Comparison of ENCODE assay signal across 8 cellular contexts in the genomic region with DNA sequence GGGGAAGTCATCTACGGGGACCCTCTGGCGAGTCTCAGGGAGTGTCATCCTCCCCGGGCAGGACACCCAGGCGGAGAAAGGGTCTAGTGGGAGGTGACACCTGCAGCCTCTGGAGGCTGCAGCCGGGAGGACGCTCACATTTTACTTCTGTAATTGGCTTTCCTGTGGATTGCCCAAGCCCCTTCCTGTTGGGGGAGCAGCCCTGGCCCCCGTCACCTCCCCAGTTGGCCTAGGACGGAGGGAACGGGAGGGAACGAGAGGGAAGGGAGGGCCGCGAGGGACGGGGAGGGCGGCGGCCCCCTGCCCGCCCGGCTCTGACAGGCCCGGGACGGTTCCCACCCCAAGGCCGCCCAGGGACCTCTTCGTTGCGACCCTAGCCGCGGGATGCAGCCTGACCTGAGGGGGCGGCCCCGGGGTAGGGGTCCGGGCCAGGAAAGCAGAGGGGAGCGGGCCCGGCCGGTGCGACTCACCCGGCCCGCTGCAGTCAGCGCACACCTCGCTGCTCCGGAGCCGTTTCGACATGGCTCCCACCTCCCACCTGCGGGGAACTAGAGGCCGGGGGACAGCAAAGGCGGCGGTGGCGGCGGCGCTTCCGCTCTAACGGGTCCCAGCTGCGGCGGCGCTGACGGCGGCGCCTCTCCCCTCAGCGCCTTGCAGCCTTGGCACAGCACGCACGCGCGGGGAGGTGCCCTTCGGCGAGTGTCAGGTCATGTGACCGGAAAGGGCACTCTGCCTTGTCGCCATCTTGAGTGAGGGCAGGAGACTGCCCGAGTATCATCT. TPM values are rescaled to one million over a fixed set of nuclear protein-coding genes. Genes with fewer than 3 reads are reported as not detected.
DNase-seq lines count a peak whose midpoint lies in the region; ATAC-seq and TF ChIP-seq lines count a peak whose summit lies in the region.

A gene with protein sequence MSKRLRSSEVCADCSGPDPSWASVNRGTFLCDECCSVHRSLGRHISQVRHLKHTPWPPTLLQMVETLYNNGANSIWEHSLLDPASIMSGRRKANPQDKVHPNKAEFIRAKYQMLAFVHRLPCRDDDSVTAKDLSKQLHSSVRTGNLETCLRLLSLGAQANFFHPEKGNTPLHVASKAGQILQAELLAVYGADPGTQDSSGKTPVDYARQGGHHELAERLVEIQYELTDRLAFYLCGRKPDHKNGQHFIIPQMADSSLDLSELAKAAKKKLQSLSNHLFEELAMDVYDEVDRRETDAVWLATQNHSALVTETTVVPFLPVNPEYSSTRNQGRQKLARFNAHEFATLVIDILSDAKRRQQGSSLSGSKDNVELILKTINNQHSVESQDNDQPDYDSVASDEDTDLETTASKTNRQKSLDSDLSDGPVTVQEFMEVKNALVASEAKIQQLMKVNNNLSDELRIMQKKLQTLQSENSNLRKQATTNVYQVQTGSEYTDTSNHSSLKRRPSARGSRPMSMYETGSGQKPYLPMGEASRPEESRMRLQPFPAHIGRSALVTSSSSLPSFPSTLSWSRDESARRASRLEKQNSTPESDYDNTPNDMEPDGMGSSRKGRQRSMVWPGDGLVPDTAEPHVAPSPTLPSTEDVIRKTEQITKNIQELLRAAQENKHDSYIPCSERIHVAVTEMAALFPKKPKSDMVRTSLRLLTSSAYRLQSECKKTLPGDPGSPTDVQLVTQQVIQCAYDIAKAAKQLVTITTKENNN (minus strand): TSS at position 666 of the 780 bp plus-strand sequence. CDS start 144 bp downstream, at position 522.

- H3K27ac Mint-ChIP-seq in H9: peak within 1 kb of the TSS; percentile 72 to 96 (median 90); a peak in 5 of 7 replicates
- peak within 1 kb of the TSS; percentile 96 to 98 for H3K27ac Mint-ChIP-seq in natural killer cell treated with Interleukin-12 subunit alpha and Interleukin-12 subunit beta and Interleukin-15 and Interleukin-18, amount 100 ng/mL, for 72 hours

- H2AK5ac ChIP-seq in H9 (ENCODE audit: insufficient read length, low read length): no peak within 1 kb of the TSS

- peak within 1 kb of the TSS; percentile 86 to 93 for H3K4me3 Mint-ChIP-seq in H9
- H3K4me3 Mint-ChIP-seq in natural killer cell treated with Interleukin-12 subunit alpha and Interleukin-12 subunit beta and Interleukin-15 and Interleukin-18, amount 100 ng/mL, for 72 hours: peak within 1 kb of the TSS; percentile 89

- no peak within 1 kb of the TSS for H4K8ac ChIP-seq in H9 (replicated peaks; ENCODE audit: insufficient read length, low read depth, low read length)

- no peak within 1 kb of the TSS for H2BK5ac ChIP-seq in H9 (ENCODE audit: insufficient read length, low read length)

- H3T11ph ChIP-seq in H9 (ENCODE audit: low read length): no peak within 1 kb of the TSS

- H3K14ac ChIP-seq in H9 (ENCODE audit: insufficient read depth, low read length): no peak within 1 kb of the TSS

- H3K9me3 ChIP-seq in H9 (ENCODE audit: control insufficient read depth, low read depth, low read length): no peaks in the 10 kb centered on the region
- H3K9me3 ChIP-seq in MG63: no peaks in the 10 kb centered on the region

- DNase-seq in EH (ENCODE audit: low read depth) (peak; percentile 92), H9 (peak; percentile 97), MG63 (peak; percentile 94), SHP77 (lab: John Stamatoyannopoulos, UW) (peak; percentile 92 to 98), fibroblast of pulmonary artery (ENCODE audit: low read depth) (peak; percentile 91)
- DNase-seq in activated effector memory CD4-positive, alpha-beta T cell treated with Interleukin-2 at 50 U/mL for 16 hours: peak; percentile 92
- peak; percentile 98 for DNase-seq in natural killer cell treated with Interleukin-12 subunit alpha and Interleukin-12 subunit beta and Interleukin-15 and Interleukin-18, amount 100 ng/mL, for 72 hours (ENCODE audit: low spot score)
- DNase-seq in stimulated activated naive CD4-positive, alpha-beta T cell treated with Interleukin-2 at 50 U/mL for 16 hours (lab: John Stamatoyannopoulos, UW): peak; percentile 96

- H3K56ac ChIP-seq in H9 (ENCODE audit: insufficient read length, low read depth, low read length): no peak within 1 kb of the TSS

- peaks cover 3% of the 10 kb centered on the region for H4K20me1 ChIP-seq in H9 (ENCODE audit: control insufficient read depth, insufficient read depth, insufficient read length)

- H3K4me1 Mint-ChIP-seq in H9: peaks cover 27 to 30% of the 10 kb centered on the region in 2 experiments
- peaks cover 47 to 67% of the 10 kb centered on the region in 2 donors for H3K4me1 Mint-ChIP-seq in natural killer cell treated with Interleukin-12 subunit alpha and Interleukin-12 subunit beta and Interleukin-15 and Interleukin-18, amount 100 ng/mL, for 72 hours (ENCODE audit: low read depth in 2 of 2)

- H3K23ac ChIP-seq in H9 (ENCODE audit: insufficient read length, low read depth, low read length): no peak within 1 kb of the TSS

- H3K79me2 ChIP-seq in H9 (ENCODE audit: insufficient read depth, low read length): no peaks in the 10 kb centered on the region

- TF ChIP-seq CTCF in H9 (conservative IDR thresholded peaks at IDR 0.05): no peak
- no peak for TF ChIP-seq CTCF in fibroblast of pulmonary artery (IDR thresholded peaks at IDR 0.05; ENCODE audit: low read length, missing control alignments)

- H2AFZ ChIP-seq in H9 (ENCODE audit: low read length): peak within 1 kb of the TSS; percentile 80

- H3K27ac ChIP-seq in H9 (ENCODE audit: insufficient read length, low read depth, low read length): no peak within 1 kb of the TSS

- peaks cover 12% of the 10 kb centered on the region for H3K36me3 ChIP-seq in MG63

- no peak within 1 kb of the TSS for H4K91ac ChIP-seq in H9 (ENCODE audit: insufficient read length, low read depth, low read length)

- H3K18ac ChIP-seq in H9 (ENCODE audit: insufficient read length, low read depth, low read length): no peak within 1 kb of the TSS

- H2BK20ac ChIP-seq in H9 (ENCODE audit: low read depth, low read length, poor library complexity, severe bottlenecking): no peak within 1 kb of the TSS

- H3K9me3 Mint-ChIP-seq in H9: no peaks in the 10 kb centered on the region
- no peaks in the 10 kb centered on the region for H3K9me3 Mint-ChIP-seq in natural killer cell treated with Interleukin-12 subunit alpha and Interleukin-12 subunit beta and Interleukin-15 and Interleukin-18, amount 100 ng/mL, for 72 hours

- H3K27me3 ChIP-seq in H9 (ENCODE audit: insufficient read depth, low read length) (no peaks in the 10 kb centered on the region), MG63 (no peaks in the 10 kb centered on the region)

- no peak within 1 kb of the TSS for H2BK12ac ChIP-seq in H9 (ENCODE audit: insufficient read length, low read depth, low read length)

- peaks cover 0 to 5% (median 4%) of the 10 kb centered on the region in 3 experiments; a peak in 3 of 7 replicates for H3K36me3 Mint-ChIP-seq in H9 (ENCODE audit: insufficient read depth in 1 of 3, low read depth in 3 of 3)
- H3K36me3 Mint-ChIP-seq in natural killer cell treated with Interleukin-12 subunit alpha and Interleukin-12 subunit beta and Interleukin-15 and Interleukin-18, amount 100 ng/mL, for 72 hours: peaks cover 4% of the 10 kb centered on the region

- peak within 1 kb of the TSS; percentile 81 for H3K4me3 ChIP-seq in MG63
- H3K4me3 ChIP-seq in fibroblast of pulmonary artery (replicated peaks; ENCODE audit: low read depth, low read length): peak within 1 kb of the TSS; percentile 91

- peak within 1 kb of the TSS; percentile 82 for H3K4me2 ChIP-seq in H9 (ENCODE audit: insufficient read depth, insufficient read length, low read length)

- H3K23me2 ChIP-seq in H9 (ENCODE audit: insufficient read length, low read depth, low read length, poor library complexity, severe bottlenecking): peaks cover 16% of the 10 kb centered on the region

- H2BK15ac ChIP-seq in H9 (ENCODE audit: low read depth, low read length): no peak within 1 kb of the TSS

- WGBS in H9 (ENCODE audit: extremely low coverage, insufficient read length, low lambda C conversion rate): no CpG with 5 or more reads among the region's 63 CpGs

- H2BK120ac ChIP-seq in H9 (ENCODE audit: low read depth, low read length, poor library complexity, severe bottlenecking): no peak within 1 kb of the TSS

- H4K5ac ChIP-seq in H9 (ENCODE audit: insufficient read length, low read depth, low read length): peak within 1 kb of the TSS; percentile 86

- H3K27me3 Mint-ChIP-seq in H9 (ENCODE audit: low read depth): peaks cover 10% of the 10 kb centered on the region
- H3K27me3 Mint-ChIP-seq in natural killer cell treated with Interleukin-12 subunit alpha and Interleukin-12 subunit beta and Interleukin-15 and Interleukin-18, amount 100 ng/mL, for 72 hours: no peaks in the 10 kb centered on the region

- H3K4ac ChIP-seq in H9 (ENCODE audit: low read depth, low read length): no peak within 1 kb of the TSS

- no peaks in the 10 kb centered on the region for H3K79me1 ChIP-seq in H9 (ENCODE audit: insufficient read depth, low read depth, low read length, poor library complexity, severe bottlenecking)

- H3K9ac ChIP-seq in H9 (ENCODE audit: extremely low read depth, insufficient read length, low read length): peak within 1 kb of the TSS; percentile 20

- peaks cover 2% of the 10 kb centered on the region; the same call in 1 of the 2 replicates for H3K4me1 ChIP-seq in H9 (ENCODE audit: insufficient read depth, low read length)

- ATAC-seq in natural killer cell treated with Interleukin-12 subunit alpha and Interleukin-12 subunit beta and Interleukin-15 and Interleukin-18, amount 100 ng/mL, for 72 hours: peak; percentile 90 to 94

RNA-seq across cellular contexts. Expression of the gene that starts here (rescaled TPM):
- total RNA-seq in H9 (2021): 25.0 and 27.0 TPM in 2 replicates
- 14.5 and 20.7 TPM in 2 replicates for total RNA-seq in MG63 (2014; rRNA removed; shearing (Covaris generic); ENCODE audit: low replicate concordance)
- 10 to 100 TPM; 87.5 to 94.2 TPM for total RNA-seq in natural killer cell treated with Interleukin-12 subunit alpha and Interleukin-12 subunit beta and Interleukin-15 and Interleukin-18, amount 100 ng/mL, for 72 hours
